In genomic region chr4:1862961-1863296, GRCh38 we compare ENCODE assay signal across 14 cellular contexts. TPM values are rescaled to one million over a fixed set of nuclear protein-coding genes. Genes with fewer than 3 reads are reported as not detected.
A peak's percentile ranks its signal among the peaks of the same experiment; 100 is the strongest.
DNase-seq lines count a peak whose midpoint lies in the region; ATAC-seq, FAIRE-seq and TF ChIP-seq lines count a peak whose summit lies in the region.
"Had no signal": no experiment of that assay in that cellular context is flagged by ENCODE, and none has a peak within 500 bp of the region (broad histone marks: within the 10 kb centered on the region; RNA-seq: fewer than 3 reads in every experiment).

No MANE protein-coding gene starts in this region.

- peaks cover 57% of the 10 kb centered on the region for H3K27me3 ChIP-seq in left ventricle myocardium inferior (ENCODE audit: low read depth)
- H3K27me3 ChIP-seq in effector memory CD4-positive, alpha-beta T cell (replicated peaks; ENCODE audit: control insufficient read depth, insufficient read depth, low read length, poor library complexity, severe bottlenecking), result no peaks in the 10 kb centered on the region

- no peaks in the 10 kb centered on the region for H3K4me1 Mint-ChIP-seq in WTC11
- peaks cover 29% of the 10 kb centered on the region for H3K4me1 Mint-ChIP-seq in type B pancreatic cell (ENCODE audit: unreplicated experiment)

- no peaks in the 10 kb centered on the region for H3K36me3 ChIP-seq in left ventricle myocardium inferior
- H3K36me3 ChIP-seq in kidney (ENCODE audit: control insufficient read depth in 1 of 2, insufficient read depth in 2 of 2, low read length in 2 of 2), result no peaks in the 10 kb centered on the region
- no peaks in the 10 kb centered on the region for H3K36me3 ChIP-seq in effector memory CD4-positive, alpha-beta T cell (ENCODE audit: control insufficient read depth, insufficient read depth, low read length)
- H3K36me3 ChIP-seq: spleen had no signal

- TF ChIP-seq CTCF in left ventricle myocardium inferior (IDR thresholded peaks at IDR 0.05; ENCODE audit: borderline replicate concordance), result no peak
- TF ChIP-seq CTCF in WTC11 (IDR thresholded peaks at IDR 0.05), result no peak
- TF ChIP-seq CTCF in kidney (IDR thresholded peaks at IDR 0.05; ENCODE audit: borderline replicate concordance, extremely low read depth, insufficient read depth), result no peak
- no peak for TF ChIP-seq CTCF in type B pancreatic cell (conservative IDR thresholded peaks at IDR 0.05)

- CTCF ChIA-PET in WTC11 (lab: Charles Lee), result interaction anchor here (0.7 kb wide), 1 partner anchor 133 kb away, joined by 3 read pairs; no protein-coding TSS in a partner anchor

- H3K9me3 ChIP-seq in left ventricle myocardium inferior (replicated peaks) (no peaks in the 10 kb centered on the region), kidney (ENCODE audit: control insufficient read depth in 1 of 2, low read length in 2 of 2) (no peaks in the 10 kb centered on the region)
- H3K9me3 ChIP-seq in effector memory CD4-positive, alpha-beta T cell (ENCODE audit: control insufficient read depth, low read length), result no peaks in the 10 kb centered on the region
- H3K9me3 ChIP-seq: spleen had no signal

- H3K27ac ChIP-seq in left ventricle myocardium inferior (replicated peaks) (no peak overlapping the region), kidney (ENCODE audit: low read depth in 2 of 2, low read length in 2 of 2) (no peak overlapping the region)
- no peak overlapping the region for H3K27ac ChIP-seq in effector memory CD4-positive, alpha-beta T cell (ENCODE audit: insufficient read depth, low read length, poor library complexity, severe bottlenecking)
- H3K27ac ChIP-seq: parathyroid adenoma, VCaP had no signal

- H3K4me1 ChIP-seq in left ventricle myocardium inferior (peaks cover 7% of the 10 kb centered on the region), kidney (ENCODE audit: control insufficient read depth in 1 of 2, insufficient read depth in 1 of 2, low read depth in 1 of 2, low read length in 2 of 2) (peaks cover 0 to 5% of the 10 kb centered on the region in 2 donors)
- H3K4me1 ChIP-seq in effector memory CD4-positive, alpha-beta T cell (ENCODE audit: control insufficient read depth, insufficient read depth, low read length, poor library complexity, severe bottlenecking), result peaks cover 11% of the 10 kb centered on the region
- H3K4me1 ChIP-seq: parathyroid adenoma had no signal

- H3K4me3 Mint-ChIP-seq in WTC11 (peak overlapping the region; percentile 33; the same call in 1 of the 2 replicates), type B pancreatic cell (peak overlapping the region; percentile 15)

- no peak overlapping the region for H3K9ac ChIP-seq in kidney (ENCODE audit: low read length in 2 of 2)
- H3K9ac ChIP-seq: parathyroid adenoma had no signal

- DNase-seq in left ventricle myocardium inferior (no peak), Right ventricle myocardium inferior (ENCODE audit: missing footprints) (no peak), WTC11 (ENCODE audit: low spot score) (no peak), kidney (peak; percentile 48), type B pancreatic cell (ENCODE audit: extremely low spot score, unreplicated experiment) (no peak)
- no peak for DNase-seq in effector memory CD4-positive, alpha-beta T cell
- DNase-seq: DND-41, NCI-H187, NCI-H446 treated with DMSO at 0.1 percent for 48 hours, spleen had no signal

- POLR2A ChIA-PET in WTC11 (lab: Charles Lee), result interaction anchor here (0.6 kb wide), 1 partner anchor 18 kb away, joined by 5 read pairs; no protein-coding TSS in a partner anchor

- H3K27ac Mint-ChIP-seq in WTC11 (no peak overlapping the region), type B pancreatic cell (no peak overlapping the region)

- intact Hi-C loops in left ventricle myocardium inferior (cut with micrococcal nuclease), result no loop called here
- intact Hi-C loops in Right ventricle myocardium inferior (cut with DNase I), result no loop called here
- intact Hi-C loops in kidney (cut with DNase I), result no loop called here

- no peak for ATAC-seq in Right ventricle myocardium inferior
- no peak for ATAC-seq in WTC11
- ATAC-seq in GM19035 (IDR thresholded peaks at IDR 0.05; ENCODE audit: unreplicated experiment), result no peak
- no peak for ATAC-seq in GM21619 (IDR thresholded peaks at IDR 0.05; ENCODE audit: unreplicated experiment)

- H3K27me3 Mint-ChIP-seq in WTC11 (ENCODE audit: low read depth) (peaks cover 99% of the 10 kb centered on the region), type B pancreatic cell (peaks cover 3% of the 10 kb centered on the region)

- H3K36me3 Mint-ChIP-seq in WTC11, result no peaks in the 10 kb centered on the region
- H3K36me3 Mint-ChIP-seq in type B pancreatic cell, result no peaks in the 10 kb centered on the region

- no peak for FAIRE-seq in kidney (lab: Jason Lieb, UNC)

- H3K4me3 ChIP-seq in left ventricle myocardium inferior (peak overlapping the region; percentile 47), kidney (ENCODE audit: low read length in 2 of 2) (no peak overlapping the region)
- no peak overlapping the region for H3K4me3 ChIP-seq in effector memory CD4-positive, alpha-beta T cell (ENCODE audit: insufficient read depth, low read depth, low read length, poor library complexity, severe bottlenecking)

- no peaks in the 10 kb centered on the region for H3K9me3 Mint-ChIP-seq in WTC11
- H3K9me3 Mint-ChIP-seq in type B pancreatic cell, result no peaks in the 10 kb centered on the region

TF ChIP-seq in WTC11, 78 proteins besides CTCF, POLR2A, EP300 and RAD21:
- TF ChIP-seq FOXP1 (CRISPR knock-in tag; IDR thresholded peaks at IDR 0.05; ENCODE audit: borderline replicate concordance), result no peak
- TF ChIP-seq JAZF1 (CRISPR knock-in tag; IDR thresholded peaks at IDR 0.05), result no peak
- no peak for TF ChIP-seq GABPB1 (CRISPR knock-in tag; IDR thresholded peaks at IDR 0.05)
- no peak for TF ChIP-seq ZNF263 (CRISPR knock-in tag; IDR thresholded peaks at IDR 0.05; ENCODE audit: low read depth)
- TF ChIP-seq USF1 (CRISPR knock-in tag; IDR thresholded peaks at IDR 0.05), result no peak
- no peak for TF ChIP-seq FOXK1 (CRISPR knock-in tag; IDR thresholded peaks at IDR 0.05)
- TF ChIP-seq ERG (CRISPR knock-in tag; IDR thresholded peaks at IDR 0.05), result no peak
- no peak for TF ChIP-seq ZNF416 (CRISPR knock-in tag; IDR thresholded peaks at IDR 0.05)
- no peak for TF ChIP-seq ZNF317 (CRISPR knock-in tag; IDR thresholded peaks at IDR 0.05; ENCODE audit: borderline replicate concordance, low read depth)
- no peak for TF ChIP-seq ZNF396 (CRISPR knock-in tag; IDR thresholded peaks at IDR 0.05; ENCODE audit: borderline replicate concordance)
- TF ChIP-seq ZNF219 (CRISPR knock-in tag; IDR thresholded peaks at IDR 0.05; ENCODE audit: borderline replicate concordance), result no peak

RNA-seq across cellular contexts. Expression of gene LETM1, which starts 7.0 kb away (rescaled TPM):
- 38.8 TPM for total RNA-seq in left ventricle myocardium inferior
- total RNA-seq in Right ventricle myocardium inferior, result 39.8 TPM
- total RNA-seq in WTC11 (2021), result 45.0 to 66.7 TPM (median 47.7 TPM) in 3 replicates
- total RNA-seq in kidney, result 46.4 TPM
- 20.0 TPM for polyA plus RNA-seq in kidney (ENCODE audit: insufficient read depth, low read depth, low replicate concordance)
- 61.1 and 64.3 TPM in 2 replicates for total RNA-seq in type B pancreatic cell (ENCODE audit: low replicate concordance)

RNA-seq across cellular contexts. Expression of gene NSD2, which starts 8.3 kb away (rescaled TPM):
- total RNA-seq in left ventricle myocardium inferior (42.5 TPM), Right ventricle myocardium inferior (37.0 TPM), WTC11 (2021) (113 to 128 TPM (median 119 TPM) in 3 replicates), kidney (51.2 TPM), type B pancreatic cell (ENCODE audit: low replicate concordance) (70.6 and 156 TPM in 2 replicates)
- polyA plus RNA-seq in kidney (ENCODE audit: insufficient read depth, low read depth, low replicate concordance), result 5.5 TPM
